In genomic region chr1:176601358-176601757, GRCh38 we compare ENCODE assay signal across 17 cellular contexts.
"Had no signal": no experiment of that assay in that cellular context is flagged by ENCODE, and none has a peak within 500 bp of the region (broad histone marks: within the 10 kb centered on the region; RNA-seq: fewer than 3 reads in every experiment).

No MANE protein-coding gene starts in this region.

- H3K9me3 Mint-ChIP-seq: activated T-cell treated with anti-CD3 and anti-CD28 coated beads, Interleukin-2, amount 50 U/mL, for 24 hours; T-helper 2 cell treated with Interferon-gamma antibody and Interleukin-4, amounts not matched to agents 5 μg/mL and 100 μg/mL, for 36 hours had no signal

- H3K4me1 Mint-ChIP-seq: activated CD8-positive, alpha-beta memory T cell treated with anti-CD3 and anti-CD28 coated beads, Interleukin-2, amount 10 ng/mL, durations not matched to agents 7 days and 5 days; naive B cell; stimulated activated naive CD8-positive, alpha-beta T cell treated with anti-CD3 and anti-CD28 coated beads, Interleukin-15, amount 100 ng/mL, for 72 hours had no signal

- H3K36me3 ChIP-seq: esophagus muscularis mucosa, neutrophil had no signal

- DNase-seq: activated CD4-positive, alpha-beta T cell treated with anti-CD3 and anti-CD28 coated beads, Interleukin-2, amount 50 U/mL, for 4 hours; activated CD4-positive, CD25-positive, alpha-beta regulatory T cell treated with anti-CD3 and anti-CD28 coated beads, Interleukin-2, amount 50 U/mL, for 72 hours; activated CD8-positive, alpha-beta memory T cell treated with anti-CD3 and anti-CD28 coated beads, Interleukin-2, amount 10 ng/mL, durations not matched to agents 7 days and 5 days; activated effector memory CD4-positive, alpha-beta T cell treated with Interleukin-2 at 50 U/mL for 16 hours; activated T-cell treated with anti-CD3 and anti-CD28 coated beads, Interleukin-2, amount 50 U/mL, for 24 hours; dorsolateral prefrontal cortex; midbrain; naive B cell; retina; stimulated activated CD4-positive, alpha-beta T cell treated with anti-CD3 and anti-CD28 coated beads, Interleukin-15, amount 100 ng/mL, for 24 hours; stimulated activated CD4-positive, alpha-beta T cell treated with anti-CD3 and anti-CD28 coated beads, Interleukin-4, amount 100 ng/mL, for 4 hours; stimulated activated naive CD8-positive, alpha-beta T cell treated with anti-CD3 and anti-CD28 coated beads, Interleukin-15, amount 100 ng/mL, for 72 hours; testis had no signal

- H3K36me3 Mint-ChIP-seq: activated CD8-positive, alpha-beta memory T cell treated with anti-CD3 and anti-CD28 coated beads, Interleukin-2, amount 10 ng/mL, durations not matched to agents 7 days and 5 days; activated naive CD4-positive, alpha-beta T cell treated with anti-CD3 and anti-CD28 coated beads, Interleukin-2, amount 50 U/mL, for 72 hours; naive B cell had no signal

- H3K27me3 ChIP-seq: dorsolateral prefrontal cortex, esophagus muscularis mucosa, neutrophil, testis had no signal

- H3K27ac Mint-ChIP-seq: activated CD8-positive, alpha-beta memory T cell treated with anti-CD3 and anti-CD28 coated beads, Interleukin-2, amount 10 ng/mL, durations not matched to agents 7 days and 5 days; activated naive CD4-positive, alpha-beta T cell treated with anti-CD3 and anti-CD28 coated beads, Interleukin-2, amount 50 U/mL, for 72 hours; activated T-cell treated with anti-CD3 and anti-CD28 coated beads, Interleukin-2, amount 50 U/mL, for 24 hours; naive B cell; stimulated activated naive CD8-positive, alpha-beta T cell treated with anti-CD3 and anti-CD28 coated beads, Interleukin-15, amount 100 ng/mL, for 72 hours; T-helper 2 cell treated with Interferon-gamma antibody and Interleukin-4, amounts not matched to agents 5 μg/mL and 100 μg/mL, for 36 hours had no signal

- H3K4me3 Mint-ChIP-seq: activated CD8-positive, alpha-beta memory T cell treated with anti-CD3 and anti-CD28 coated beads, Interleukin-2, amount 10 ng/mL, durations not matched to agents 7 days and 5 days; activated T-cell treated with anti-CD3 and anti-CD28 coated beads, Interleukin-2, amount 50 U/mL, for 24 hours; naive B cell; stimulated activated naive CD8-positive, alpha-beta T cell treated with anti-CD3 and anti-CD28 coated beads, Interleukin-15, amount 100 ng/mL, for 72 hours; T-helper 2 cell treated with Interferon-gamma antibody and Interleukin-4, amounts not matched to agents 5 μg/mL and 100 μg/mL, for 36 hours had no signal

- H3K27me3 Mint-ChIP-seq: activated CD8-positive, alpha-beta memory T cell treated with anti-CD3 and anti-CD28 coated beads, Interleukin-2, amount 10 ng/mL, durations not matched to agents 7 days and 5 days; activated T-cell treated with anti-CD3 and anti-CD28 coated beads, Interleukin-2, amount 50 U/mL, for 24 hours; stimulated activated naive CD8-positive, alpha-beta T cell treated with anti-CD3 and anti-CD28 coated beads, Interleukin-15, amount 100 ng/mL, for 72 hours had no signal

- H3K9me3 ChIP-seq: esophagus muscularis mucosa, neutrophil, testis had no signal

- H3K4me3 ChIP-seq: dorsolateral prefrontal cortex, esophagus muscularis mucosa, testis had no signal
